Comparison of ENCODE assay signal across 15 cellular contexts in the genomic region with DNA sequence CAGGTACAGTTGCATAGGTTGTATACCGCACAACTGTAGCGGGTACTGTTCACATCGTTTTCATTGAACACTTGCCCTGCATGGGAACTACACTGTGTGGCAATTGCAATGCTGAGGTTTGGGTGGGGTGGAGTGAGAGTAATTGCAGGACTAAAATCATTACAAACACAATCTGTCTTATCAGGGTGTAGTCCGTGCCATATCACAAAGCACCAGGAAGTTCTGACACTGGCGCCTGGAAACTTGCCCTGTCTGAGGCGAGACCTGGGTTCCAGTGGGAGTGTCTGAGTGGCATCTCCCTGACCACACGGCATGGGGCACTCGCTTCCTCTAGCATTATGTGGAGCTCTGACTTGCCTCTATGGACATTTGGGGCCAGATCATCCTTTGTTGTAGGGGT.
"Had no signal": no experiment of that assay in that cellular context is flagged by ENCODE, and none has a peak within 500 bp of the region (broad histone marks: within the 10 kb centered on the region; RNA-seq: fewer than 3 reads in every experiment).

No MANE protein-coding gene starts in this region.

- H3K27me3 Mint-ChIP-seq: activated CD4-positive, alpha-beta T cell treated with anti-CD3 and anti-CD28 coated beads for 36 hours had no signal

- H3K36me3 ChIP-seq: suprapubic skin had no signal

- H3K4me3 Mint-ChIP-seq: activated CD4-positive, alpha-beta memory T cell treated with anti-CD3 and anti-CD28 coated beads, Interleukin-2, amount 10 ng/mL, durations not matched to agents 7 days and 5 days; activated CD4-positive, alpha-beta T cell treated with anti-CD3 and anti-CD28 coated beads for 36 hours; nephron progenitor cell; T-cell had no signal

- H3K36me3 Mint-ChIP-seq: T-cell had no signal

- H3K9me3 ChIP-seq: suprapubic skin had no signal

- H3K4me3 ChIP-seq: coronary artery, suprapubic skin had no signal

- H3K27me3 ChIP-seq: suprapubic skin had no signal

- H3K4me1 Mint-ChIP-seq: activated CD4-positive, alpha-beta memory T cell treated with anti-CD3 and anti-CD28 coated beads, Interleukin-2, amount 10 ng/mL, durations not matched to agents 7 days and 5 days had no signal

- H3K9me3 Mint-ChIP-seq: activated CD4-positive, alpha-beta memory T cell treated with anti-CD3 and anti-CD28 coated beads, Interleukin-2, amount 10 ng/mL, durations not matched to agents 7 days and 5 days; T-cell had no signal

- H3K27ac Mint-ChIP-seq: activated CD4-positive, alpha-beta memory T cell treated with anti-CD3 and anti-CD28 coated beads, Interleukin-2, amount 10 ng/mL, durations not matched to agents 7 days and 5 days; activated CD4-positive, alpha-beta T cell treated with anti-CD3 and anti-CD28 coated beads for 36 hours; nephron progenitor cell; T-cell had no signal

- DNase-seq: activated CD4-positive, alpha-beta memory T cell treated with anti-CD3 and anti-CD28 coated beads, Interleukin-2, amount 10 ng/mL, durations not matched to agents 7 days and 5 days; activated CD4-positive, alpha-beta T cell treated with anti-CD3 and anti-CD28 coated beads for 36 hours; activated naive CD4-positive, alpha-beta T cell treated with Interleukin-2 at 50 U/mL for 16 hours; caudate nucleus; effector CD8-positive, alpha-beta T cell; hypothalamus; mammary epithelial cell; nephron progenitor cell; stimulated activated CD4-positive, alpha-beta T cell treated with anti-CD3 and anti-CD28 coated beads, Interleukin-2, amount 100 ng/mL, for 48 hours; stimulated activated naive CD4-positive, alpha-beta T cell treated with Interleukin-2 at 50 U/mL for 16 hours; T-cell; T1000 had no signal

- ATAC-seq: activated CD4-positive, alpha-beta T cell treated with anti-CD3 and anti-CD28 coated beads for 36 hours; T-cell had no signal

- H3K27ac ChIP-seq: coronary artery, epithelial cell of prostate, suprapubic skin had no signal
